ENCODE assay signal across 15 cellular contexts in genomic region chr1:22753396-22754083, GRCh38. TPM values are rescaled to one million over a fixed set of nuclear protein-coding genes. Genes with fewer than 3 reads are reported as not detected.
A peak's percentile ranks its signal among the peaks of the same experiment; 100 is the strongest.
DNase-seq lines count a peak whose midpoint lies in the region; ATAC-seq and TF ChIP-seq lines count a peak whose summit lies in the region.
"Had no signal": no experiment of that assay in that cellular context is flagged by ENCODE, and none has a peak within 500 bp of the region (broad histone marks: within the 10 kb centered on the region; RNA-seq: fewer than 3 reads in every experiment).

No MANE protein-coding gene starts in this region.

- peaks cover 19% of the 10 kb centered on the region for H3K79me2 ChIP-seq in ACC112 (ENCODE audit: control insufficient read depth, insufficient read depth, low read length, unreplicated experiment)

- H3K36me3 Mint-ChIP-seq in HFFc6 (ENCODE audit: low read depth): no peaks in the 10 kb centered on the region

- H3K4me3 Mint-ChIP-seq in HFFc6: peak overlapping the region; percentile 71
- H3K4me3 Mint-ChIP-seq: T-helper 17 cell had no signal

- no peaks in the 10 kb centered on the region for H3K9me3 ChIP-seq in muscle layer of duodenum (ENCODE audit: control insufficient read depth in 1 of 2, low read length in 2 of 2)
- H3K9me3 ChIP-seq: upper lobe of right lung had no signal

- no peaks in the 10 kb centered on the region for H3K9me3 Mint-ChIP-seq in HFFc6

- no peak for ATAC-seq in HG02610 (IDR thresholded peaks at IDR 0.05; ENCODE audit: unreplicated experiment)
- ATAC-seq in HG02678 (IDR thresholded peaks at IDR 0.05; ENCODE audit: unreplicated experiment): no peak
- ATAC-seq: HCT116, T-helper 17 cell, upper lobe of right lung had no signal

- H3K27ac Mint-ChIP-seq in HFFc6: peak overlapping the region; percentile 96
- H3K27ac Mint-ChIP-seq: T-helper 17 cell had no signal

- TF ChIP-seq CTCF in HFFc6 (IDR thresholded peaks at IDR 0.05): no peak

- H3K27me3 ChIP-seq in ACC112 (ENCODE audit: insufficient read depth, low read length) (no peaks in the 10 kb centered on the region), muscle layer of duodenum (ENCODE audit: low read depth, low read length) (no peaks in the 10 kb centered on the region)
- H3K27me3 ChIP-seq: upper lobe of right lung had no signal

- H3K27ac ChIP-seq in ACC112 (ENCODE audit: low read depth, low read length) (peak overlapping the region; percentile 77), muscle layer of duodenum (ENCODE audit: low read length) (peak overlapping the region; percentile 29)
- H3K27ac ChIP-seq: upper lobe of right lung had no signal

- H3K4me1 Mint-ChIP-seq in HFFc6 (ENCODE audit: low read depth): peaks cover 41% of the 10 kb centered on the region
- H3K4me1 Mint-ChIP-seq: T-helper 17 cell had no signal

- peak; percentile 67 for DNase-seq in HFFc6
- peak; percentile 40 for DNase-seq in dedifferentiated amniotic fluid mesenchymal stem cell (ENCODE audit: extremely low spot score)
- DNase-seq in activated CD8-positive, alpha-beta memory T cell treated with anti-CD3 and anti-CD28 coated beads, Interleukin-2, amount 50 U/mL, for 48 hours: no peak
- DNase-seq in cortex of kidney (lab: John Stamatoyannopoulos, UW): no peak
- DNase-seq: ACHN; activated effector memory CD4-positive, alpha-beta T cell treated with Interleukin-2 at 50 U/mL for 16 hours; NCI-H1105; NCI-H446 treated with DMSO at 0.1 percent for 48 hours; T-helper 17 cell; upper lobe of right lung had no signal

- peaks cover 2% of the 10 kb centered on the region; the same call in 1 of the 2 replicates for H3K27me3 Mint-ChIP-seq in HFFc6 (ENCODE audit: insufficient read depth)

- H3K4me3 ChIP-seq in ACC112 (ENCODE audit: low read depth, low read length): peak overlapping the region; percentile 58; the same call in 1 of the 2 replicates
- H3K4me3 ChIP-seq in muscle layer of duodenum (ENCODE audit: low read depth in 1 of 2, low read length in 2 of 2): no peak overlapping the region
- H3K4me3 ChIP-seq: upper lobe of right lung had no signal

- H2AFZ ChIP-seq in ACC112 (ENCODE audit: low read length, unreplicated experiment): peak overlapping the region; percentile 93

- H3K4me1 ChIP-seq in ACC112 (ENCODE audit: control insufficient read depth, insufficient read depth, low read length, unreplicated experiment) (peaks cover 54% of the 10 kb centered on the region), muscle layer of duodenum (ENCODE audit: control insufficient read depth in 1 of 2, insufficient read depth in 2 of 2, low read length in 2 of 2) (peaks cover 9 to 16% of the 10 kb centered on the region in 2 donors)

- no peaks in the 10 kb centered on the region for H3K36me3 ChIP-seq in ACC112 (ENCODE audit: insufficient read depth, low read length)
- no peaks in the 10 kb centered on the region for H3K36me3 ChIP-seq in muscle layer of duodenum (ENCODE audit: control insufficient read depth in 1 of 2, insufficient read depth in 2 of 2, low read length in 2 of 2)
- H3K36me3 ChIP-seq: upper lobe of right lung had no signal

RNA-seq across cellular contexts. Expression of gene EPHB2, which starts 42.9 kb away (rescaled TPM):
- total RNA-seq in HFFc6 (2021; fragmentation: NEBNext Ultra II Directional; extraction: Animal tissue kit (Norgen Biotek cat#: 25700)): 10 to 100 TPM; 13.1 to 36.4 (median 30.9) TPM

Comparison
In these comparisons a context has a peak if more than half of its experiments do, and no peak if none do; other contexts are left out.
1. DNase-seq: peak in HFFc6 (single experiment) and dedifferentiated amniotic fluid mesenchymal stem cell (single experiment); none in activated CD8-positive, alpha-beta memory T cell treated with anti-CD3 and anti-CD28 coated beads, Interleukin-2, amount 50 U/mL, for 48 hours (single experiment) and cortex of kidney (single experiment).